Comparison of ENCODE assay signal across 8 cellular contexts in genomic region chr5:10353241-10354047, GRCh38. TPM values are rescaled to one million over a fixed set of nuclear protein-coding genes. Genes with fewer than 3 reads are reported as not detected.
DNase-seq lines count a peak whose midpoint lies in the region; ATAC-seq lines count a peak whose summit lies in the region.

Gene MARCHF6 (plus strand): TSS chr5:10353695. CDS start chr5:10353899, 204 bp downstream.

- H3K9me3 Mint-ChIP-seq in CD4-positive, alpha-beta memory T cell = no peaks in the 10 kb centered on the region

- peak within 1 kb of the TSS; percentile 95 to 100 (median 99) for H3K27ac Mint-ChIP-seq in CD4-positive, alpha-beta memory T cell

- H3K9me3 ChIP-seq in CD4-positive, alpha-beta memory T cell (ENCODE audit: control insufficient read depth in 1 of 2, low read length in 2 of 2) = no peaks in the 10 kb centered on the region

- H3K36me3 ChIP-seq in CD4-positive, alpha-beta memory T cell (ENCODE audit: insufficient read depth, low read length) = no peaks in the 10 kb centered on the region

- CTCF ChIA-PET in CD4-positive, alpha-beta memory T cell (lab: Charles Lee; ENCODE audit: partially characterized antibody) = interaction anchor here (0.8 to 1.1 kb wide), 2 partner anchors 11 to 70 kb away, joined by 3 to 6 read pairs; no protein-coding TSS in a partner anchor

- peak; percentile 94 to 97 (median 94) for DNase-seq in CD4-positive, alpha-beta memory T cell
- DNase-seq in HS-27A (ENCODE audit: low read depth) = peak; percentile 57
- DNase-seq in NK-92 (lab: John Stamatoyannopoulos, UW; ENCODE audit: unreplicated experiment) = peak; percentile 64
- DNase-seq in activated CD8-positive, alpha-beta memory T cell treated with anti-CD3 and anti-CD28 coated beads for 24 hours = peak; percentile 97
- peak; percentile 95 for DNase-seq in effector CD8-positive, alpha-beta T cell (lab: John Stamatoyannopoulos, UW)
- DNase-seq in lung microvascular endothelial cell (ENCODE audit: low read depth in 2 of 2) = peak; percentile 93 to 94
- peak; percentile 90 to 97 (median 95) for DNase-seq in stimulated activated CD4-positive, alpha-beta T cell treated with anti-CD3 and anti-CD28 coated beads, TNF-alpha, amount 100 ng/mL, for 4 hours (ENCODE audit: low read depth in 3 of 3)

- POLR2A ChIA-PET in CD4-positive, alpha-beta memory T cell (lab: Charles Lee; ENCODE audit: partially characterized antibody) = interaction anchor here (0.9 to 4.0 kb wide), 19 partner anchors 8 to 406 kb away, joined by 3 to 45 read pairs (median 4); partner anchors contain the start of genes ATPSCKMT, CCT5 and ROPN1L

- peak within 1 kb of the TSS; percentile 83 for H3K27ac ChIP-seq in CD4-positive, alpha-beta memory T cell (ENCODE audit: low read depth, low read length)

- ATAC-seq in GM19468 (IDR thresholded peaks at IDR 0.05; ENCODE audit: extremely low read depth, unreplicated experiment) = peak; percentile 80

- intact Hi-C loops in CD4-positive, alpha-beta memory T cell (cut with micrococcal nuclease) = loop anchor here (1.0 to 2.0 kb wide), 4 partner anchors 88 to 408 kb away; partner anchors contain the start of genes ANKRD33B, ATPSCKMT, DAP and ROPN1L

- H3K4me1 Mint-ChIP-seq in CD4-positive, alpha-beta memory T cell = peaks cover 27 to 54% (median 35%) of the 10 kb centered on the region in 4 donors

- peak within 1 kb of the TSS; percentile 93 to 100 (median 99) for H3K4me3 Mint-ChIP-seq in CD4-positive, alpha-beta memory T cell

- no peaks in the 10 kb centered on the region for H3K27me3 Mint-ChIP-seq in CD4-positive, alpha-beta memory T cell

- peak within 1 kb of the TSS; percentile 85 for H3K4me3 ChIP-seq in CD4-positive, alpha-beta memory T cell (ENCODE audit: low read length in 2 of 2)

- no peaks in the 10 kb centered on the region for H3K27me3 ChIP-seq in CD4-positive, alpha-beta memory T cell (ENCODE audit: insufficient read depth, low read length)

- peaks cover 0 to 17% of the 10 kb centered on the region in 2 donors for H3K36me3 Mint-ChIP-seq in CD4-positive, alpha-beta memory T cell

- H3K4me1 ChIP-seq in CD4-positive, alpha-beta memory T cell (ENCODE audit: insufficient read depth, low read length) = peaks cover 49% of the 10 kb centered on the region

RNA-seq across cellular contexts. Expression of gene MARCHF6, which starts in this region (rescaled TPM):
- total RNA-seq in CD4-positive, alpha-beta memory T cell = 100 to 1,000 TPM; 195 to 203 TPM
- polyA plus RNA-seq in CD4-positive, alpha-beta memory T cell = 10 to 100 TPM; 25.4 to 58.1 TPM
- 31.8 and 44.0 TPM in 2 replicates for total RNA-seq in lung microvascular endothelial cell

Comparison
In these comparisons a context has a peak if more than half of its experiments do, and no peak if none do; other contexts are left out.
1. Peak in every context shown above with its lines: DNase-seq, ATAC-seq, H3K4me3 ChIP-seq and H3K27ac ChIP-seq.